1 cellular context compared by ENCODE assay signal in genomic region chr10:70695241-70696030, GRCh38.
TF ChIP-seq lines count a peak whose summit lies in the region.

No MANE protein-coding gene starts in this region.

TF ChIP-seq in SK-N-SH treated with all-trans-retinoic acid at 6 μM for 48 hours, 23 proteins besides CTCF, POLR2A, EP300 and RAD21 (continued from another document):
- no peak for TF ChIP-seq TSHZ2 (CRISPR knock-in tag; IDR thresholded peaks at IDR 0.05)
- no peak for TF ChIP-seq PATZ1 (CRISPR knock-in tag; IDR thresholded peaks at IDR 0.05; ENCODE audit: borderline replicate concordance)
- TF ChIP-seq, protein P1, sequence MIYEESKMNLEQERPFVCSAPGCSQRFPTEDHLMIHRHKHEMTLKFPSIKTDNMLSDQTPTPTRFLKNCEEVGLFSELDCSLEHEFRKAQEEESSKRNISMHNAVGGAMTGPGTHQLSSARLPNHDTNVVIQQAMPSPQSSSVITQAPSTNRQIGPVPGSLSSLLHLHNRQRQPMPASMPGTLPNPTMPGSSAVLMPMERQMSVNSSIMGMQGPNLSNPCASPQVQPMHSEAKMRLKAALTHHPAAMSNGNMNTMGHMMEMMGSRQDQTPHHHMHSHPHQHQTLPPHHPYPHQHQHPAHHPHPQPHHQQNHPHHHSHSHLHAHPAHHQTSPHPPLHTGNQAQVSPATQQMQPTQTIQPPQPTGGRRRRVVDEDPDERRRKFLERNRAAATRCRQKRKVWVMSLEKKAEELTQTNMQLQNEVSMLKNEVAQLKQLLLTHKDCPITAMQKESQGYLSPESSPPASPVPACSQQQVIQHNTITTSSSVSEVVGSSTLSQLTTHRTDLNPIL (CRISPR knock-in tag; IDR thresholded peaks at IDR 0.05; ENCODE audit: low read depth), result no peak
